Comparison of ENCODE assay signal across 2 cellular contexts in the genomic region with DNA sequence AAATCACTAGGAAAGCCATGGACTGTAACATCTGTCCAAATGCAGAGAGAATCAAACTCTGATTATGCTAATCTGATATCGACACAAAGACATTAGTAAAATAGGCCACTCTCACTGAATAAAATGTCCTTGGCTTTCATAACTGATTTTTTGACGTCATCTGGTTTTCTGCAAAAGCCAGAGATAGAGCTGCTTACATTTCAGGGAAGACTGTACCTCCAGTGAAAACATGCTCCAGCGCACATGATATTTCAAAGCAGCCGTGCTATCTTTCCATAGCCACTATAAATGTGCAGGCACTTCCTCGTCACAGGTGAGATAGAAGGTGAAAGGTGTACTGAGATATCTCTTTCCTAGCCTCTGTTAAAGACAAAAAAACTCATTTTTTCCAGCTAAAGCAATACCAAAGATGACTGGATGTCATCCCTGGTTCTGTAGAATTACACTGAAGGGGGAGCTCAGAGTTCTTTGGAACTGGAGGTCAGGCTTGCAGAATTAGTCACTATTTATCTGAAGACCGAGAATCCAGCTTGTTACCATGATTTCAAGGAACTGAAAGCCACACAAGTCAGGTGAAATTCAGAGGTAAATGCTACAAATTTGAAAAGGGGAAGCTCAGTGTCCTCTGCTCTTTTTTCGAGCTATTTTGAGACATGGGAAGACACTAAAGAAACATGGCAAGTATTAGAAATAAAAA.
TF ChIP-seq lines count a peak whose summit lies in the region.

No MANE protein-coding gene starts in this region.

TF ChIP-seq in SK-N-SH, 30 proteins besides CTCF, POLR2A, EP300 and RAD21 (continued from another document):
- no peak for TF ChIP-seq NRF1 (IDR thresholded peaks at IDR 0.05; ENCODE audit: low read depth, low read length)
- TF ChIP-seq TEAD4 (IDR thresholded peaks at IDR 0.05; ENCODE audit: borderline replicate concordance, insufficient read depth): no peak
- no peak for TF ChIP-seq MEF2A (IDR thresholded peaks at IDR 0.05; ENCODE audit: borderline replicate concordance, low read depth)
- no peak for TF ChIP-seq NFIC (IDR thresholded peaks at IDR 0.05; ENCODE audit: borderline replicate concordance)

TF ChIP-seq in SK-N-SH treated with all-trans-retinoic acid at 6 μM for 48 hours, 23 proteins besides CTCF, POLR2A, EP300 and RAD21 (continued from another document):
- TF ChIP-seq CREB5 (CRISPR knock-in tag; IDR thresholded peaks at IDR 0.05; ENCODE audit: low read depth) (no peak), ZNF70 (CRISPR knock-in tag; IDR thresholded peaks at IDR 0.05) (no peak)
